9 cellular contexts compared by ENCODE assay signal in genomic region chr16:57859331-57859730, GRCh38. TPM values are rescaled to one million over a fixed set of nuclear protein-coding genes. Genes with fewer than 3 reads are reported as not detected.
DNase-seq lines count a peak whose midpoint lies in the region; FAIRE-seq and TF ChIP-seq lines count a peak whose summit lies in the region.
"Had no signal": no experiment of that assay in that cellular context is flagged by ENCODE, and none has a peak within 500 bp of the region (broad histone marks: within the 10 kb centered on the region; RNA-seq: fewer than 3 reads in every experiment).

No MANE protein-coding gene starts in this region.

- peak; percentile 63 for DNase-seq in 8988T
- no peak for DNase-seq in GM12865 (ENCODE audit: low read depth)
- peak; percentile 53 for DNase-seq in RCC 7860 (ENCODE audit: low spot score)
- peak; percentile 62 for DNase-seq in fibroblast of pulmonary artery (ENCODE audit: low read depth)
- DNase-seq in cortex of kidney (lab: John Stamatoyannopoulos, UW): no peak
- DNase-seq in coronary artery (ENCODE audit: low spot score): no peak
- no peak for DNase-seq in ovary
- DNase-seq in pons (ENCODE audit: low spot score): no peak
- DNase-seq: activated CD8-positive, alpha-beta memory T cell treated with anti-CD3 and anti-CD28 coated beads, Interleukin-2, amount 50 U/mL, for 4 hours had no signal

- no peaks in the 10 kb centered on the region for H3K27me3 ChIP-seq in ovary

- TF ChIP-seq CTCF in GM12865 (IDR thresholded peaks at IDR 0.05; ENCODE audit: insufficient read depth, low read depth, low read length, missing control alignments) (peak; percentile 5), fibroblast of pulmonary artery (IDR thresholded peaks at IDR 0.05; ENCODE audit: low read length, missing control alignments) (peak; percentile 62), coronary artery (IDR thresholded peaks at IDR 0.05) (no peak), ovary (IDR thresholded peaks at IDR 0.05) (no peak)

- H3K9me3 ChIP-seq in ovary: no peaks in the 10 kb centered on the region

- no peak for TF ChIP-seq EP300 in ovary (IDR thresholded peaks at IDR 0.05)

- H3K36me3 ChIP-seq in ovary: no peaks in the 10 kb centered on the region

- intact Hi-C loops in ovary (cut with DNase I): no loop called here

- TF ChIP-seq POLR2A in ovary (IDR thresholded peaks at IDR 0.05): no peak

- no peaks in the 10 kb centered on the region for H3K4me1 ChIP-seq in ovary (ENCODE audit: insufficient read depth)

- WGBS in ovary, 3 donors: 9 to 39% (median 15%) methylated on average over 5 of the region's 5 CpGs

- FAIRE-seq in RCC 7860 (lab: Jason Lieb, UNC): no peak

- H3K4me3 ChIP-seq in GM12865 (ENCODE audit: low read depth, low read length): no peak overlapping the region
- no peak overlapping the region for H3K4me3 ChIP-seq in fibroblast of pulmonary artery (replicated peaks; ENCODE audit: low read depth, low read length)
- H3K4me3 ChIP-seq in coronary artery: no peak overlapping the region
- no peak overlapping the region for H3K4me3 ChIP-seq in ovary

- H3K27ac ChIP-seq in coronary artery: no peak overlapping the region
- H3K27ac ChIP-seq in ovary: no peak overlapping the region

RNA-seq across cellular contexts. Expression of gene KIFC3, which starts 57.0 kb away (rescaled TPM):
- 10 to 100 TPM; 21.3 to 54.0 (median 37.5) TPM for total RNA-seq in ovary
- 10 to 100 TPM in 1 of 2 donors, 1 to 10 TPM in 1; 4.6 to 16.0 TPM for polyA plus RNA-seq in ovary

Comparison
In these comparisons a context has a peak if more than half of its experiments do, and no peak if none do; other contexts are left out.
1. DNase-seq: peak in 8988T (single experiment), RCC 7860 (single experiment) and fibroblast of pulmonary artery (single experiment); none in GM12865 (single experiment), cortex of kidney (single experiment), coronary artery (single experiment), ovary (0 of 5) and pons (single experiment).
2. CTCF ChIP-seq: peak in GM12865 (single experiment) and fibroblast of pulmonary artery (single experiment); none in coronary artery (single experiment) and ovary (0 of 3).